ENCODE assay signal across 10 cellular contexts in genomic region chrX:40151211-40152172, GRCh38. TPM values are rescaled to one million over a fixed set of nuclear protein-coding genes. Genes with fewer than 3 reads are reported as not detected.
DNase-seq lines count a peak whose midpoint lies in the region; ATAC-seq and TF ChIP-seq lines count a peak whose summit lies in the region.
"Had no signal": no experiment of that assay in that cellular context is flagged by ENCODE, and none has a peak within 500 bp of the region (broad histone marks: within the 10 kb centered on the region; RNA-seq: fewer than 3 reads in every experiment).

No MANE protein-coding gene starts in this region.

- peak overlapping the region in 3 of 7 donors; percentile 15 to 61 (median 41) for H3K4me3 Mint-ChIP-seq in CD8-positive, alpha-beta memory T cell
- peak overlapping the region; percentile 75 for H3K4me3 Mint-ChIP-seq in neural crest cell

- no peak overlapping the region for H3K9ac ChIP-seq in HUES64 (ENCODE audit: low read depth, low read length)
- peak overlapping the region in 1 of 2 donors; percentile 19 for H3K9ac ChIP-seq in colonic mucosa (ENCODE audit: low read depth in 2 of 2, low read length in 2 of 2)

- no peak for ATAC-seq in HG03442 (IDR thresholded peaks at IDR 0.05; ENCODE audit: unreplicated experiment)

- peaks cover 12 to 15% (median 13%) of the 10 kb centered on the region in 3 donors for H3K4me1 Mint-ChIP-seq in CD8-positive, alpha-beta memory T cell
- peaks cover 42% of the 10 kb centered on the region for H3K4me1 Mint-ChIP-seq in neural crest cell

- POLR2A ChIA-PET in CD8-positive, alpha-beta memory T cell (lab: Charles Lee) = no interaction called here
- POLR2A ChIA-PET in GM10248 (lab: Yijun Ruan, JAX) = no interaction called here

- H3K9me3 Mint-ChIP-seq in CD8-positive, alpha-beta memory T cell = no peaks in the 10 kb centered on the region
- no peaks in the 10 kb centered on the region for H3K9me3 Mint-ChIP-seq in neural crest cell
- H3K9me3 Mint-ChIP-seq: activated B cell treated with CpG ODN at 0.5 μM for 24 hours; stimulated activated naive CD8-positive, alpha-beta T cell treated with anti-CD3 and anti-CD28 coated beads, Interleukin-15, Interleukin-2, amounts not matched to agents 100 ng/mL and 50 ng/mL, for 24 hours had no signal

- H3K27me3 ChIP-seq in CD8-positive, alpha-beta memory T cell (ENCODE audit: insufficient read depth, low read length, poor library complexity, severe bottlenecking) = no peaks in the 10 kb centered on the region
- H3K27me3 ChIP-seq in HUES64 (ENCODE audit: insufficient read depth, low read length) (peaks cover 77% of the 10 kb centered on the region), colonic mucosa (peaks cover 67% of the 10 kb centered on the region)

- no peaks in the 10 kb centered on the region for H3K36me3 Mint-ChIP-seq in CD8-positive, alpha-beta memory T cell
- no peaks in the 10 kb centered on the region for H3K36me3 Mint-ChIP-seq in neural crest cell (ENCODE audit: low read depth)

- in situ Hi-C loops in G401 (cut with HindIII; ENCODE audit: low sequenced_read_pairs) = no loop called here

- CTCF ChIA-PET in CD8-positive, alpha-beta memory T cell (lab: Charles Lee) = no interaction called here
- CTCF ChIA-PET in GM10248 (lab: Yijun Ruan, JAX) = interaction anchor here (1.4 kb wide), 1 partner anchor 11 kb away, joined by 3 read pairs; no protein-coding TSS in a partner anchor

- peaks cover 0 to 29% of the 10 kb centered on the region in 2 donors for H3K27me3 Mint-ChIP-seq in CD8-positive, alpha-beta memory T cell
- H3K27me3 Mint-ChIP-seq in neural crest cell (ENCODE audit: low read depth) = peaks cover 27% of the 10 kb centered on the region
- H3K27me3 Mint-ChIP-seq: activated B cell treated with CpG ODN at 0.5 μM for 24 hours; stimulated activated naive CD8-positive, alpha-beta T cell treated with anti-CD3 and anti-CD28 coated beads, Interleukin-15, Interleukin-2, amounts not matched to agents 100 ng/mL and 50 ng/mL, for 24 hours had no signal

- no peak for TF ChIP-seq CTCF in colonic mucosa (IDR thresholded peaks at IDR 0.05)
- no peak for TF ChIP-seq CTCF in neural crest cell (conservative IDR thresholded peaks at IDR 0.05)
- no peak for TF ChIP-seq CTCF in GM10248 (IDR thresholded peaks at IDR 0.05; ENCODE audit: control extremely low read depth, extremely low read depth, low read depth, missing control alignments)

- H3K27ac ChIP-seq in CD8-positive, alpha-beta memory T cell (ENCODE audit: low read depth, low read length) = peak overlapping the region; percentile 59
- H3K27ac ChIP-seq in HUES64 (ENCODE audit: low read depth, low read length) = no peak overlapping the region
- no peak overlapping the region for H3K27ac ChIP-seq in colonic mucosa

- intact Hi-C loops in colonic mucosa (cut with DNase I) = loop anchor here (5.0 kb wide), 1 partner anchor 59 kb away; no protein-coding TSS in a partner anchor

- no peaks in the 10 kb centered on the region for H3K36me3 ChIP-seq in CD8-positive, alpha-beta memory T cell (ENCODE audit: insufficient read depth, low read length)
- H3K36me3 ChIP-seq in HUES64 (ENCODE audit: insufficient read depth, low read length) = no peaks in the 10 kb centered on the region
- no peaks in the 10 kb centered on the region for H3K36me3 ChIP-seq in colonic mucosa

- 3% methylated on average over 57 of the region's 60 CpGs for WGBS in HUES64

- H3K4me3 ChIP-seq in CD8-positive, alpha-beta memory T cell (ENCODE audit: low read length) = no peak overlapping the region
- peak overlapping the region; percentile 52 for H3K4me3 ChIP-seq in HUES64 (ENCODE audit: low read length)
- H3K4me3 ChIP-seq in colonic mucosa = no peak overlapping the region

- no peak for DNase-seq in CD8-positive, alpha-beta memory T cell
- DNase-seq in colonic mucosa = peak; percentile 35
- DNase-seq in neural crest cell (ENCODE audit: low read depth, low spot score) = no peak
- DNase-seq in G401 (ENCODE audit: low spot score) = no peak
- no peak for DNase-seq in GM10248 (ENCODE audit: extremely low spot score)
- no peak for DNase-seq in activated CD4-positive, alpha-beta T cell treated with anti-CD3 and anti-CD28 coated beads for 1 hour
- DNase-seq: activated B cell treated with CpG ODN at 0.5 μM for 24 hours had no signal

- no peaks in the 10 kb centered on the region for H3K4me1 ChIP-seq in CD8-positive, alpha-beta memory T cell (ENCODE audit: insufficient read depth, low read length)
- H3K4me1 ChIP-seq in HUES64 (ENCODE audit: insufficient read depth, low read length) = peaks cover 29% of the 10 kb centered on the region
- peaks cover 3% of the 10 kb centered on the region for H3K4me1 ChIP-seq in colonic mucosa

- no peaks in the 10 kb centered on the region for H3K9me3 ChIP-seq in CD8-positive, alpha-beta memory T cell (ENCODE audit: low read length)
- H3K9me3 ChIP-seq in HUES64 (ENCODE audit: insufficient read depth, low read depth, low read length) (no peaks in the 10 kb centered on the region), colonic mucosa (no peaks in the 10 kb centered on the region)

- H3K27ac Mint-ChIP-seq in CD8-positive, alpha-beta memory T cell = no peak overlapping the region
- no peak overlapping the region for H3K27ac Mint-ChIP-seq in neural crest cell (ENCODE audit: unreplicated experiment)
- H3K27ac Mint-ChIP-seq: activated B cell treated with CpG ODN at 0.5 μM for 24 hours; stimulated activated naive CD8-positive, alpha-beta T cell treated with anti-CD3 and anti-CD28 coated beads, Interleukin-15, Interleukin-2, amounts not matched to agents 100 ng/mL and 50 ng/mL, for 24 hours had no signal

RNA-seq across cellular contexts. Expression of gene BCOR, which starts 53.7 kb away (rescaled TPM):
- 10 to 100 TPM; 62.6 to 67.7 TPM for total RNA-seq in CD8-positive, alpha-beta memory T cell
- polyA plus RNA-seq in CD8-positive, alpha-beta memory T cell = 7.2 TPM
- 34.7 TPM for polyA plus RNA-seq in HUES64 (2013, experiment 1 of 2)
- polyA plus RNA-seq in HUES64 (2013, experiment 2 of 2) = 31.5 TPM
- total RNA-seq in colonic mucosa = 10 to 100 TPM; 18.3 to 21.3 TPM
- total RNA-seq in neural crest cell = 33.2 and 41.1 TPM in 2 replicates
- 21.3 and 28.8 TPM in 2 replicates for total RNA-seq in G401 (2014; rRNA removed; shearing (Covaris generic))
